In the genomic region with DNA sequence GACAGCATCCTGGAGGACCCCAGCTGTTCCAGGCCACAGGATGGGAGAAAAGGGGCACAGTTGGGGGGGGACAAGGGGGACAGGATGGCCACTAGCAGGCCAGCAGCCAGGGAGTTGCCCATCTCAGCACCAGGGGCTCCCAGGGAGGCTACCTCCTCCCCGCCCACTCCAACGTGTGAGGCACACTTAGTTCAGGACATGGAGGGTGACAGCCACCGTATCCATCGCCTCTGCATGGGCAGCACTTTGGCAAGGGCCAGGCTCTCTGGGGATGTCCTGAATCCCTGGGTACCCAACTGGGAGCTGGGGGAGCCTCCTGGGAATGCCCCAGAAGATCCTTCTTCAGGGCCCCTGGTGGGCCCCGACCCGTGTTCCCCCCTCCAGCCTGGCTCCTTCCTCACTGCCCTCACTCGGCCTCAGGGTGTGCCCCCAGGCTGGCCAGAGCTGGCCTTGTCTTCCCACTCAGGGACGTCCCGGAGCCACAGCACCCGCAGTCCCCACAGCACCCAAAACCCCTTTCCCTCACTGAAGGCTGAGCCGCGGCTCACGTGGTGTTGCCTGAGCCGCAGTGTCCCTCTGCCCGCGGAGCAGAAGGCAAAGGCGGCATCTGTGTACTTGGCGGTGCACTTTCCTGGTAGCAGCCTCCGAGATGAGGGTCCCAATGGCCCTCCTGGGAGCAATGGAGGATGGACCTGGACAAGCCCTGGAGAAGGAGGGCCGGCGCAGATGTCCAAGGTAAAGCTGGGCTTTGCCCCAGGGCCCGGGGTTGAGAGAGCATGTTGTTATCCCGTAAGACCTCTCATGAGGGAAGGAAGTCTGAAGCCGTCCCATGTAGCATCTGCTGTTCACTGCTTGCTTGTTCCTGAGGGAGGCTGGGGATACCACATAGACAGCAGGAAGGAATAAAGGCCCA, we compare ENCODE assay signal across 19 cellular contexts. TPM values are rescaled to one million over a fixed set of nuclear protein-coding genes. Genes with fewer than 3 reads are reported as not detected.
DNase-seq lines count a peak whose midpoint lies in the region; ATAC-seq and TF ChIP-seq lines count a peak whose summit lies in the region.
"Had no signal": no experiment of that assay in that cellular context is flagged by ENCODE, and none has a peak within 500 bp of the region (broad histone marks: within the 10 kb centered on the region; RNA-seq: fewer than 3 reads in every experiment).

No MANE protein-coding gene starts in this region.

- H3K4me3 ChIP-seq in CD8-positive, alpha-beta T cell (ENCODE audit: low read depth, low read length), result no peak overlapping the region
- no peak overlapping the region for H3K4me3 ChIP-seq in colonic mucosa
- no peak overlapping the region for H3K4me3 ChIP-seq in Caco-2 (ENCODE audit: low read depth, low read length)

- H3K4me1 ChIP-seq in CD8-positive, alpha-beta T cell (ENCODE audit: insufficient read depth, low read length), result no peaks in the 10 kb centered on the region
- H3K4me1 ChIP-seq in colonic mucosa (no peaks in the 10 kb centered on the region), Caco-2 (peaks cover 3% of the 10 kb centered on the region; the same call in 1 of the 2 replicates)
- H3K4me1 ChIP-seq: BE2C had no signal

- no peaks in the 10 kb centered on the region for H3K9me3 ChIP-seq in CD8-positive, alpha-beta T cell (ENCODE audit: low read length)
- H3K9me3 ChIP-seq in colonic mucosa (no peaks in the 10 kb centered on the region), Caco-2 (no peaks in the 10 kb centered on the region)
- H3K9me3 ChIP-seq: BE2C had no signal

- H3K4me3 Mint-ChIP-seq in activated CD8-positive, alpha-beta memory T cell treated with anti-CD3 and anti-CD28 coated beads, Interleukin-2, amount 10 ng/mL, durations not matched to agents 7 days and 5 days, result no peak overlapping the region
- no peak overlapping the region for H3K4me3 Mint-ChIP-seq in CD8-positive, alpha-beta T cell
- H3K4me3 Mint-ChIP-seq in naive thymus-derived CD8-positive, alpha-beta T cell, result no peak overlapping the region
- no peak overlapping the region for H3K4me3 Mint-ChIP-seq in Caco-2 (ENCODE audit: unreplicated experiment)

- H3K27me3 Mint-ChIP-seq in activated CD8-positive, alpha-beta memory T cell treated with anti-CD3 and anti-CD28 coated beads, Interleukin-2, amount 10 ng/mL, durations not matched to agents 7 days and 5 days, result no peaks in the 10 kb centered on the region
- H3K27me3 Mint-ChIP-seq in CD8-positive, alpha-beta T cell (ENCODE audit: low read depth), result no peaks in the 10 kb centered on the region
- H3K27me3 Mint-ChIP-seq in naive thymus-derived CD8-positive, alpha-beta T cell, result no peaks in the 10 kb centered on the region
- peaks cover 18% of the 10 kb centered on the region for H3K27me3 Mint-ChIP-seq in Caco-2 (ENCODE audit: insufficient read depth, unreplicated experiment)

- H3K9ac ChIP-seq in colonic mucosa (ENCODE audit: low read depth in 2 of 2, low read length in 2 of 2), result no peak overlapping the region

- no peaks in the 10 kb centered on the region for H3K4me1 Mint-ChIP-seq in activated CD8-positive, alpha-beta memory T cell treated with anti-CD3 and anti-CD28 coated beads, Interleukin-2, amount 10 ng/mL, durations not matched to agents 7 days and 5 days
- peaks cover 7% of the 10 kb centered on the region for H3K4me1 Mint-ChIP-seq in CD8-positive, alpha-beta T cell (ENCODE audit: low read depth)
- H3K4me1 Mint-ChIP-seq in naive thymus-derived CD8-positive, alpha-beta T cell, result peaks cover 2 to 18% (median 13%) of the 10 kb centered on the region in 4 donors
- peaks cover 11% of the 10 kb centered on the region for H3K4me1 Mint-ChIP-seq in Caco-2 (ENCODE audit: low read depth, unreplicated experiment)

- intact Hi-C loops in CD8-positive, alpha-beta T cell (cut with DNase I, micrococcal nuclease), result no loop called here
- intact Hi-C loops in colonic mucosa (cut with DNase I), result no loop called here
- intact Hi-C loops in Caco-2 (cut with micrococcal nuclease; ENCODE audit: unreplicated experiment), result no loop called here

- peaks cover under 1% of the 10 kb centered on the region for H3K9me3 Mint-ChIP-seq in activated CD8-positive, alpha-beta memory T cell treated with anti-CD3 and anti-CD28 coated beads, Interleukin-2, amount 10 ng/mL, durations not matched to agents 7 days and 5 days (ENCODE audit: low read depth)
- H3K9me3 Mint-ChIP-seq in CD8-positive, alpha-beta T cell, result no peaks in the 10 kb centered on the region
- H3K9me3 Mint-ChIP-seq in naive thymus-derived CD8-positive, alpha-beta T cell, result peaks cover 0 to 3% (median 0%) of the 10 kb centered on the region in 9 donors
- H3K9me3 Mint-ChIP-seq in Caco-2 (ENCODE audit: unreplicated experiment), result no peaks in the 10 kb centered on the region

- peak; percentile 48 for DNase-seq in activated CD8-positive, alpha-beta memory T cell treated with anti-CD3 and anti-CD28 coated beads, Interleukin-2, amount 50 U/mL, for 48 hours
- no peak for DNase-seq in activated CD8-positive, alpha-beta memory T cell treated with anti-CD3 and anti-CD28 coated beads, Interleukin-2, amount 10 ng/mL, durations not matched to agents 7 days and 5 days
- no peak for DNase-seq in CD8-positive, alpha-beta T cell
- DNase-seq in colonic mucosa (peak; percentile 14), Caco-2 (no peak), NCI-H526 treated with DMSO at 0.1 percent for 48 hours (lab: John Stamatoyannopoulos, UW) (no peak), AG20443 (ENCODE audit: low spot score) (no peak)
- no peak for DNase-seq in naive thymus-derived CD8-positive, alpha-beta T cell
- DNase-seq: BE2C; DMS153; KBM-7; MV-4-11; NCI-H1417 treated with DMSO at 0.1 percent for 48 hours; NCI-H1930; NCI-H446; NK-92 treated with Interleukin-12 subunit alpha and Interleukin-12 subunit beta, amount 100 ng/mL, for 24 hours had no signal

- H3K36me3 ChIP-seq in CD8-positive, alpha-beta T cell (ENCODE audit: insufficient read depth, low read length), result peaks cover 13% of the 10 kb centered on the region
- no peaks in the 10 kb centered on the region for H3K36me3 ChIP-seq in colonic mucosa
- H3K36me3 ChIP-seq in Caco-2 (ENCODE audit: control insufficient read depth, insufficient read depth, low read length), result no peaks in the 10 kb centered on the region
- H3K36me3 ChIP-seq: BE2C had no signal

- H3K27ac Mint-ChIP-seq in activated CD8-positive, alpha-beta memory T cell treated with anti-CD3 and anti-CD28 coated beads, Interleukin-2, amount 10 ng/mL, durations not matched to agents 7 days and 5 days, result no peak overlapping the region
- peak overlapping the region; percentile 27 for H3K27ac Mint-ChIP-seq in CD8-positive, alpha-beta T cell
- peak overlapping the region in 6 of 10 donors; percentile 26 to 80 (median 40) for H3K27ac Mint-ChIP-seq in naive thymus-derived CD8-positive, alpha-beta T cell
- H3K27ac Mint-ChIP-seq in Caco-2 (ENCODE audit: unreplicated experiment), result no peak overlapping the region

- H3K27ac ChIP-seq in CD8-positive, alpha-beta T cell (ENCODE audit: low read depth, low read length), result no peak overlapping the region
- no peak overlapping the region for H3K27ac ChIP-seq in colonic mucosa
- H3K27ac ChIP-seq: 22Rv1 had no signal

- BruUV-seq in Caco-2 (replicated peaks; lab: Mats Ljungman, UMichigan), result no TSS peak

- ATAC-seq in activated CD8-positive, alpha-beta memory T cell treated with anti-CD3 and anti-CD28 coated beads, Interleukin-2, amount 10 ng/mL, durations not matched to agents 7 days and 5 days, result no peak
- no peak for ATAC-seq in CD8-positive, alpha-beta T cell
- ATAC-seq in naive thymus-derived CD8-positive, alpha-beta T cell, result no peak

- no peaks in the 10 kb centered on the region for H3K27me3 ChIP-seq in CD8-positive, alpha-beta T cell (ENCODE audit: insufficient read depth, low read length)
- H3K27me3 ChIP-seq in colonic mucosa, result no peaks in the 10 kb centered on the region
- H3K27me3 ChIP-seq in Caco-2 (replicated peaks; ENCODE audit: control insufficient read depth, insufficient read depth, low read length), result no peaks in the 10 kb centered on the region
- H3K27me3 ChIP-seq: BE2C had no signal

- TF ChIP-seq CTCF in CD8-positive, alpha-beta T cell (IDR thresholded peaks at IDR 0.05), result no peak
- TF ChIP-seq CTCF in colonic mucosa (IDR thresholded peaks at IDR 0.05) (no peak), Caco-2 (IDR thresholded peaks at IDR 0.05; ENCODE audit: insufficient read depth in 1 of 2, low read depth in 1 of 2, low read length in 1 of 2, severe bottlenecking in 1 of 2, unreplicated experiment in 1 of 2) (no peak)

- H3K36me3 Mint-ChIP-seq in activated CD8-positive, alpha-beta memory T cell treated with anti-CD3 and anti-CD28 coated beads, Interleukin-2, amount 10 ng/mL, durations not matched to agents 7 days and 5 days, result peaks cover 10% of the 10 kb centered on the region
- peaks cover 49% of the 10 kb centered on the region for H3K36me3 Mint-ChIP-seq in CD8-positive, alpha-beta T cell
- peaks cover 10 to 40% (median 18%) of the 10 kb centered on the region in 3 donors for H3K36me3 Mint-ChIP-seq in naive thymus-derived CD8-positive, alpha-beta T cell
- no peaks in the 10 kb centered on the region for H3K36me3 Mint-ChIP-seq in Caco-2 (ENCODE audit: insufficient read depth, unreplicated experiment)

- CTCF ChIA-PET in activated CD8-positive, alpha-beta memory T cell treated with anti-CD3 and anti-CD28 coated beads, Interleukin-2, amount 10 ng/mL, durations not matched to agents 7 days and 5 days (lab: Charles Lee), result interaction anchor here (2.2 kb wide), 1 partner anchor 13 kb away, joined by 7 read pairs; no protein-coding TSS in a partner anchor
- CTCF ChIA-PET in CD8-positive, alpha-beta T cell (lab: Charles Lee), result interaction anchor here (0.7 to 1.4 kb wide), 2 partner anchors 12 to 40 kb away, joined by 3 to 4 read pairs; no protein-coding TSS in a partner anchor
- CTCF ChIA-PET in Caco-2 (lab: Charles Lee), result no interaction called here

- POLR2A ChIA-PET in CD8-positive, alpha-beta T cell (lab: Charles Lee), result interaction anchor here (0.7 kb wide), 1 partner anchor 126 kb away, joined by 3 read pairs; no protein-coding TSS in a partner anchor
- POLR2A ChIA-PET in naive thymus-derived CD8-positive, alpha-beta T cell (lab: Charles Lee), result interaction anchor here (1.2 to 2.3 kb wide), 2 partner anchors 69 to 71 kb away, joined by 3 to 7 read pairs; no protein-coding TSS in a partner anchor
- POLR2A ChIA-PET in Caco-2 (lab: Charles Lee), result no interaction called here

RNA-seq across cellular contexts. Expression of a gene that starts 30.7 kb away (rescaled TPM):
- total RNA-seq in activated CD8-positive, alpha-beta memory T cell treated with anti-CD3 and anti-CD28 coated beads, Interleukin-2, amount 10 ng/mL, durations not matched to agents 7 days and 5 days, result 10 to 100 TPM in 1 of 2 experiments, 1 to 10 TPM in 1; 7.9 to 10.2 TPM
- total RNA-seq in CD8-positive, alpha-beta T cell, result 10 to 100 TPM; 15.3 to 16.3 TPM
- total RNA-seq in colonic mucosa, result under 1 TPM; 0.20 to 0.27 TPM
- total RNA-seq in naive thymus-derived CD8-positive, alpha-beta T cell, result 10 to 100 TPM; 28.0 to 29.9 TPM
- 1 to 10 TPM; 5.5 to 6.2 (median 5.9) TPM for polyA plus RNA-seq in naive thymus-derived CD8-positive, alpha-beta T cell
- total RNA-seq in Caco-2 (2022), result not detected in 2 replicates
- total RNA-seq: H1 had no signal
- polyA plus RNA-seq: AG04450, H1 had no signal

Comparison
In these comparisons a context has a peak if more than half of its experiments do, and no peak if none do; other contexts are left out.
1. DNase-seq: peak in activated CD8-positive, alpha-beta memory T cell treated with anti-CD3 and anti-CD28 coated beads, Interleukin-2, amount 50 U/mL, for 48 hours (single experiment) and colonic mucosa (single experiment); none in activated CD8-positive, alpha-beta memory T cell treated with anti-CD3 and anti-CD28 coated beads, Interleukin-2, amount 10 ng/mL, durations not matched to agents 7 days and 5 days (single experiment), CD8-positive, alpha-beta T cell (0 of 7), naive thymus-derived CD8-positive, alpha-beta T cell (0 of 10), Caco-2 (0 of 2), NCI-H526 treated with DMSO at 0.1 percent for 48 hours (single experiment) and AG20443 (single experiment).
2. H3K27ac Mint-ChIP-seq: peak in CD8-positive, alpha-beta T cell (single experiment) and naive thymus-derived CD8-positive, alpha-beta T cell (6 of 10); none in activated CD8-positive, alpha-beta memory T cell treated with anti-CD3 and anti-CD28 coated beads, Interleukin-2, amount 10 ng/mL, durations not matched to agents 7 days and 5 days (single experiment) and Caco-2 (single experiment).